Comparison of ENCODE assay signal across 10 cellular contexts in the genomic region with DNA sequence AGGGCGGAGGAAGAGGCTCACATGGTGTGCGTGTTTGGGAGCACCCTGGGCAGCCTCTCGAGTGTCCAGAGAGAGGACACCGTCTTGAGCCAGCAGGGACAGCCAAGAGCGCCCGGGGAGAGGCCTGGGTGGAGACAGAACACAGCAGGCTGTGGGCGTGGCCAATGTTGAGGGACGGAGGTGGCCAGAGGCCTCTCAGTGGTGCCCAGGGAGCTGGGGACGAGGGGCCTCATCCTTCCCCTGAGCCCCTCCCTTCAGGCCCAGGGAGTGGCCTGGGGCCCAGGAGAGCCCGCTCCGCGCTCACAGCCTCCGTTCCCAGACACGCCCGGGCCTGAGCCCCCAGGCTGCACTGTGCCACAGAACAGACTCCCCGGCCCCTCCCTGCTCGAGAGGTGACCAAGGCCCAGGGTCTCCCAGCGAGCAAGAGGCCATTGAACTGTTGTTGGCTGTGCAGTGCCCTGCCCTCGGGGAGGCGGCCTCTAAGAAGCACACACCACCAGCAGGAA. TPM values are rescaled to one million over a fixed set of nuclear protein-coding genes. Genes with fewer than 3 reads are reported as not detected.
DNase-seq lines count a peak whose midpoint lies in the region; FAIRE-seq and TF ChIP-seq lines count a peak whose summit lies in the region.
"Had no signal": no experiment of that assay in that cellular context is flagged by ENCODE, and none has a peak within 500 bp of the region (broad histone marks: within the 10 kb centered on the region; RNA-seq: fewer than 3 reads in every experiment).

No MANE protein-coding gene starts in this region.

- H3K23me2 ChIP-seq in H1 (ENCODE audit: low read depth, low read length) = no peaks in the 10 kb centered on the region

- no peaks in the 10 kb centered on the region for H3K36me3 ChIP-seq in H1 (ENCODE audit: control insufficient read depth in 2 of 4, insufficient read depth in 4 of 4, low read length in 3 of 4)

- H3K4me3 Mint-ChIP-seq in mesothelial cell of epicardium = peak overlapping the region; percentile 34
- H3K4me3 Mint-ChIP-seq: memory B cell had no signal

- peak overlapping the region; percentile 79 for H3K4ac ChIP-seq in H1 (replicated peaks; ENCODE audit: insufficient read length, low read depth, low read length)

- H3K79me2 ChIP-seq in H1 (ENCODE audit: control insufficient read depth in 1 of 2, insufficient read depth in 2 of 2, low read length in 2 of 2) = no peaks in the 10 kb centered on the region

- no peak overlapping the region for H4K5ac ChIP-seq in H1 (ENCODE audit: insufficient read length, low read depth, low read length)

- no peak overlapping the region for H3K56ac ChIP-seq in H1 (replicated peaks; ENCODE audit: insufficient read length, low read depth, low read length)

- DNase-seq in AG09309 (ENCODE audit: low read depth) (no peak), NCI-H146 (lab: John Stamatoyannopoulos, UW) (peak; percentile 69), H1 (ENCODE audit: low read depth in 1 of 2, low spot score in 2 of 2) (no peak), mesothelial cell of epicardium (ENCODE audit: low spot score in 2 of 2, unreplicated experiment in 2 of 2) (peak; percentile 48 to 77), NCI-H128 (lab: John Stamatoyannopoulos, UW; ENCODE audit: unreplicated experiment) (no peak), NCI-H510A treated with DMSO at 0.1 percent for 48 hours (lab: John Stamatoyannopoulos, UW) (no peak), middle frontal gyrus (ENCODE audit: extremely low spot score, low spot score) (no peak), NK-92 (lab: John Stamatoyannopoulos, UW; ENCODE audit: unreplicated experiment) (no peak)

- POLR2A ChIA-PET in H1 (lab: Charles Lee; ENCODE audit: partially characterized antibody) = interaction anchor here (0.6 to 0.9 kb wide), 2 partner anchors 49 to 187 kb away, joined by 3 read pairs; a partner anchor contains a TSS

- 0 out of 4 replicates have a peak, but pooled peaks have one; percentile 4 to 12 for TF ChIP-seq RAD21 in H1 (IDR thresholded peaks at IDR 0.05 in 1 of 2, conservative IDR thresholded peaks at IDR 0.05 in 1 of 2; ENCODE audit: low read depth in 2 of 2, low read length in 2 of 2)

- no peaks in the 10 kb centered on the region for H3K9me3 Mint-ChIP-seq in mesothelial cell of epicardium
- H3K9me3 Mint-ChIP-seq: memory B cell had no signal

- no peak for FAIRE-seq in H1 (lab: Jason Lieb, UNC)
- FAIRE-seq: G401.6 had no signal

- H4K91ac ChIP-seq in H1 (replicated peaks; ENCODE audit: insufficient read length, low read length) = peak overlapping the region; percentile 68

- TF ChIP-seq EP300 in H1 (IDR thresholded peaks at IDR 0.05; ENCODE audit: borderline replicate concordance in 1 of 2, low read depth in 2 of 2, low read length in 2 of 2) = no peak

- no peaks in the 10 kb centered on the region for H3K9me3 ChIP-seq in H1 (ENCODE audit: insufficient read depth in 2 of 2, low read depth in 1 of 2, low read length in 1 of 2)

- H3K4me1 ChIP-seq in H1 (replicated peaks in 1 of 4; ENCODE audit: control insufficient read depth in 3 of 4, insufficient read depth in 4 of 4, low read length in 3 of 4) = peaks cover 0 to 21% (median 13%) of the 10 kb centered on the region in 4 experiments; a peak in 6 of 7 replicates

- 72% methylated on average over 14 of the region's 20 CpGs; no CpG with 5 or more reads in 1 of the 2 experiments for WGBS in H1 (ENCODE audit: extremely low coverage in 1 of 2, insufficient coverage in 1 of 2, insufficient read length in 1 of 2, insufficient replicate concordance in 2 of 2, low coverage in 1 of 2, low lambda C conversion rate in 2 of 2, missing lambda C conversion rate in 1 of 2), 2 experiments

- H3K18ac ChIP-seq in H1 (ENCODE audit: extremely low read depth, low read length) = peak overlapping the region; percentile 62

- H2BK120ac ChIP-seq in H1 (replicated peaks; ENCODE audit: low read depth, low read length) = no peak overlapping the region

- TF ChIP-seq CTCF in AG09309 (IDR thresholded peaks at IDR 0.05; ENCODE audit: control insufficient read depth, insufficient read depth, low read depth, low read length, missing control alignments) (peak; percentile 13), H1 (IDR thresholded peaks at IDR 0.05; ENCODE audit: control extremely low read depth in 1 of 3, insufficient read depth in 1 of 3, low read depth in 1 of 3, low read length in 3 of 3) (no peak), mesothelial cell of epicardium (IDR thresholded peaks at IDR 0.05; ENCODE audit: unreplicated experiment) (no peak)

- H3K27me3 ChIP-seq in H1 (replicated peaks in 1 of 4; ENCODE audit: control insufficient read depth in 3 of 4, extremely low read depth in 1 of 4, insufficient read depth in 3 of 4, low read length in 3 of 4) = peaks cover 0 to 6% (median under 1%) of the 10 kb centered on the region in 4 experiments; a peak in 3 of 7 replicates

- no peaks in the 10 kb centered on the region for H3K27me3 Mint-ChIP-seq in mesothelial cell of epicardium (ENCODE audit: low read depth)
- H3K27me3 Mint-ChIP-seq: memory B cell had no signal

- no peak overlapping the region for H3K14ac ChIP-seq in H1 (ENCODE audit: insufficient read length)

- peak overlapping the region; percentile 86 for H3K27ac Mint-ChIP-seq in mesothelial cell of epicardium
- H3K27ac Mint-ChIP-seq: memory B cell had no signal

- H3K27ac ChIP-seq in H1 (ENCODE audit: low read depth, low read length) = no peak overlapping the region

- H2BK12ac ChIP-seq in H1 (ENCODE audit: low read depth, low read length) = peak overlapping the region; percentile 96; the same call in 1 of the 2 replicates

- no peak overlapping the region; a peak in 1 of 4 replicates for H3K4me2 ChIP-seq in H1 (ENCODE audit: insufficient read depth in 1 of 2, low read depth in 2 of 2, low read length in 2 of 2)

- H2AFZ ChIP-seq in H1 (ENCODE audit: low read length) = no peak overlapping the region

- no peak overlapping the region for H2BK15ac ChIP-seq in H1 (ENCODE audit: low read length)

- no peaks in the 10 kb centered on the region for H3K79me1 ChIP-seq in H1 (ENCODE audit: low read depth, low read length)

- H4K8ac ChIP-seq in H1 (ENCODE audit: extremely low read depth, insufficient read depth, low read length) = no peak overlapping the region

- H3K4me3 ChIP-seq in AG09309 (ENCODE audit: control insufficient read depth, low read depth, low read length) (no peak overlapping the region), H1 (ENCODE audit: extremely low read depth in 1 of 4, insufficient read depth in 2 of 4, low read depth in 3 of 4, low read length in 4 of 4) (no peak overlapping the region)

- no peak for TF ChIP-seq POLR2A in H1 (IDR thresholded peaks at IDR 0.05; ENCODE audit: control extremely low read depth in 1 of 2, low read depth in 2 of 2, low read length in 2 of 2)

- H3K4me1 Mint-ChIP-seq in mesothelial cell of epicardium = peaks cover 57% of the 10 kb centered on the region

- H4K20me1 ChIP-seq in H1 (replicated peaks in 1 of 2; ENCODE audit: control insufficient read depth in 1 of 2, insufficient read depth in 2 of 2, low read length in 2 of 2) = peaks cover 0 to 2% of the 10 kb centered on the region in 2 experiments

- no peak overlapping the region for H3K9ac ChIP-seq in H1 (replicated peaks in 1 of 4; ENCODE audit: extremely low read depth in 1 of 4, low read depth in 3 of 4, low read length in 3 of 4)

- no peak overlapping the region for H2BK20ac ChIP-seq in H1 (ENCODE audit: low read length)

- CTCF ChIA-PET in H1 (lab: Charles Lee; ENCODE audit: partially characterized antibody) = interaction anchor here (0.5 to 1.2 kb wide), 4 partner anchors 45 to 85 kb away, joined by 3 read pairs; no protein-coding TSS in a partner anchor

- H3K23ac ChIP-seq in H1 (ENCODE audit: insufficient read length) = no peak overlapping the region

- H2BK5ac ChIP-seq in H1 (ENCODE audit: low read depth, low read length) = no peak overlapping the region

- H3K36me3 Mint-ChIP-seq in mesothelial cell of epicardium = no peaks in the 10 kb centered on the region

- H2AK5ac ChIP-seq in H1 (ENCODE audit: low read depth, low read length) = no peak overlapping the region

TF ChIP-seq in H1, 55 proteins besides CTCF, POLR2A, EP300 and RAD21:
- TF ChIP-seq GTF2F1 (IDR thresholded peaks at IDR 0.05; ENCODE audit: borderline replicate concordance, low read depth, low read length) (no peak), HDAC2 (IDR thresholded peaks at IDR 0.05; ENCODE audit: borderline replicate concordance in 1 of 2, low read depth in 2 of 2, low read length in 2 of 2) (no peak)

RNA-seq across cellular contexts. Expression of a gene that starts 48.4 kb away (rescaled TPM):
- 12.8 and 16.2 TPM in 2 replicates for total RNA-seq in H1 (2021; fragmentation: NEBNext Ultra II Directional; extraction: Animal tissue kit (Norgen Biotek cat#: 25700))
- polyA plus RNA-seq in H1 (2011; rRNA removed) = 14.1 and 21.8 TPM in 2 replicates
- polyA plus RNA-seq in H1 (2011; cell fraction: cytosol; rRNA removed) = 13.5 TPM
- 19.1 TPM for polyA plus RNA-seq in H1 (2011; cell fraction: nucleus; rRNA removed)
- 5.5 to 12.0 TPM (median 10.3 TPM) in 4 replicates for polyA plus RNA-seq in H1 (2012, experiment 1 of 2)
- 12.8 TPM for polyA plus RNA-seq in H1 (2012, experiment 2 of 2)
- 12.8 TPM for polyA plus RNA-seq in H1 (2013, experiment 1 of 2)
- 10.8 TPM for polyA plus RNA-seq in H1 (2013, experiment 2 of 2)
- polyA minus RNA-seq in H1 (2011; rRNA and poly(A)+ RNA removed) = 1.7 and 2.9 TPM in 2 replicates
- 16.9 TPM for polyA minus RNA-seq in H1 (2011; cell fraction: cytosol; rRNA and poly(A)+ RNA removed)
- 23.8 TPM for polyA minus RNA-seq in H1 (2011; cell fraction: nucleus; rRNA and poly(A)+ RNA removed)
- total RNA-seq in mesothelial cell of epicardium = 132 to 148 TPM (median 146 TPM) in 3 replicates

Comparison
In these comparisons a context has a peak if more than half of its experiments do, and no peak if none do; other contexts are left out.
1. DNase-seq: peak in NCI-H146 (single experiment) and mesothelial cell of epicardium (2 of 2); none in AG09309 (single experiment), H1 (0 of 2), NCI-H128 (single experiment), NCI-H510A treated with DMSO at 0.1 percent for 48 hours (single experiment), middle frontal gyrus (single experiment) and NK-92 (single experiment).